ENCODE assay signal across 10 cellular contexts in genomic region chr16:4244254-4244812, GRCh38. TPM values are rescaled to one million over a fixed set of nuclear protein-coding genes. Genes with fewer than 3 reads are reported as not detected.
DNase-seq lines count a peak whose midpoint lies in the region; ATAC-seq and TF ChIP-seq lines count a peak whose summit lies in the region.
"Had no signal": no experiment of that assay in that cellular context is flagged by ENCODE, and none has a peak within 500 bp of the region (broad histone marks: within the 10 kb centered on the region; RNA-seq: fewer than 3 reads in every experiment).

No MANE protein-coding gene starts in this region.

- DNase-seq in H4 (ENCODE audit: low spot score) (peak; percentile 49), NCI-H146 treated with DMSO at 0.1 percent for 48 hours (lab: John Stamatoyannopoulos, UW; ENCODE audit: unreplicated experiment) (peak; percentile 97), RWPE2 (ENCODE audit: low spot score) (no peak), mucosa of descending colon (no peak), prostate gland (ENCODE audit: low spot score) (no peak)
- DNase-seq in stimulated activated naive CD4-positive, alpha-beta T cell (lab: John Stamatoyannopoulos, UW) = no peak
- DNase-seq in activated naive CD4-positive, alpha-beta T cell (lab: John Stamatoyannopoulos, UW) = no peak
- DNase-seq: aorta, psoas muscle had no signal

- ATAC-seq in RWPE2 (ENCODE audit: low read depth) = 0 out of 3 replicates have a peak, but pooled peaks have one; percentile 28
- ATAC-seq in mucosa of descending colon = peak; percentile 72
- ATAC-seq: psoas muscle had no signal

- H3K9me3 ChIP-seq in RWPE2 (ENCODE audit: severe bottlenecking) = no peaks in the 10 kb centered on the region
- no peaks in the 10 kb centered on the region for H3K9me3 ChIP-seq in mucosa of descending colon
- H3K9me3 ChIP-seq in prostate gland = no peaks in the 10 kb centered on the region
- H3K9me3 ChIP-seq: esophagus muscularis mucosa, psoas muscle had no signal

- H3K4me3 ChIP-seq in RWPE2 (ENCODE audit: severe bottlenecking) = no peak overlapping the region
- no peak overlapping the region for H3K4me3 ChIP-seq in mucosa of descending colon
- no peak overlapping the region for H3K4me3 ChIP-seq in prostate gland
- H3K4me3 ChIP-seq: esophagus muscularis mucosa, psoas muscle had no signal

- H3K27me3 ChIP-seq in RWPE2 (ENCODE audit: insufficient read depth, poor library complexity, severe bottlenecking) (no peaks in the 10 kb centered on the region), prostate gland (replicated peaks; ENCODE audit: insufficient read depth) (no peaks in the 10 kb centered on the region)
- H3K27me3 ChIP-seq: esophagus muscularis mucosa had no signal

- H3K27ac ChIP-seq in RWPE2 (ENCODE audit: poor library complexity, severe bottlenecking) (no peak overlapping the region), prostate gland (no peak overlapping the region)
- H3K27ac ChIP-seq: esophagus muscularis mucosa, psoas muscle had no signal

- WGBS in prostate gland = 57% methylated on average over 8 of the region's 8 CpGs

- intact Hi-C loops in mucosa of descending colon (cut with DNase I, micrococcal nuclease) (no loop called here), prostate gland (cut with DNase I) (no loop called here)

- H3K36me3 ChIP-seq in RWPE2 (ENCODE audit: low read depth) (no peaks in the 10 kb centered on the region), mucosa of descending colon (ENCODE audit: low read depth) (no peaks in the 10 kb centered on the region), prostate gland (no peaks in the 10 kb centered on the region)
- H3K36me3 ChIP-seq: esophagus muscularis mucosa had no signal

- H3K4me1 ChIP-seq in RWPE2 (ENCODE audit: insufficient read depth, poor library complexity, severe bottlenecking) (no peaks in the 10 kb centered on the region), mucosa of descending colon (ENCODE audit: low read depth) (no peaks in the 10 kb centered on the region), prostate gland (replicated peaks) (no peaks in the 10 kb centered on the region)

- TF ChIP-seq POLR2A in prostate gland (IDR thresholded peaks at IDR 0.05) = no peak

- TF ChIP-seq CTCF in RWPE2 (IDR thresholded peaks at IDR 0.05; ENCODE audit: poor library complexity, severe bottlenecking) (no peak), mucosa of descending colon (IDR thresholded peaks at IDR 0.05) (no peak), prostate gland (IDR thresholded peaks at IDR 0.05) (no peak)

RNA-seq across cellular contexts. Expression of gene SRL, which starts 2.5 kb away (rescaled TPM):
- total RNA-seq in H4 (2014; rRNA removed; shearing (Covaris generic)) = not detected in 2 replicates
- total RNA-seq in mucosa of descending colon (1 to 10 TPM in 1 of 3 donors, under 1 TPM in 2; 0.35 to 1.2 (median 0.41) TPM), prostate gland (1 to 10 TPM; 2.6 to 5.3 TPM)

RNA-seq across cellular contexts. Expression of gene TFAP4, which starts 28.5 kb away (rescaled TPM):
- total RNA-seq in H4 (2014; rRNA removed; shearing (Covaris generic)) = 7.3 and 8.8 TPM in 2 replicates
- total RNA-seq in mucosa of descending colon = 10 to 100 TPM in 2 of 3 donors, 1 to 10 TPM in 1; 10.0 to 12.2 (median 12.1) TPM
- 10 to 100 TPM in 1 of 2 donors, 1 to 10 TPM in 1; 9.0 to 12.8 TPM for total RNA-seq in prostate gland

Comparison
In these comparisons a context has a peak if more than half of its experiments do, and no peak if none do; other contexts are left out.
1. DNase-seq: peak in H4 (single experiment) and NCI-H146 treated with DMSO at 0.1 percent for 48 hours (single experiment); none in RWPE2 (single experiment), mucosa of descending colon (0 of 3), stimulated activated naive CD4-positive, alpha-beta T cell (0 of 6), activated naive CD4-positive, alpha-beta T cell (0 of 4) and prostate gland (single experiment).